In genomic region chr2:28544405-28544914, GRCh38 we compare ENCODE assay signal across 11 cellular contexts. TPM values are rescaled to one million over a fixed set of nuclear protein-coding genes. Genes with fewer than 3 reads are reported as not detected.
A peak's percentile ranks its signal among the peaks of the same experiment; 100 is the strongest.
DNase-seq lines count a peak whose midpoint lies in the region; ATAC-seq and TF ChIP-seq lines count a peak whose summit lies in the region.
"Had no signal": no experiment of that assay in that cellular context is flagged by ENCODE, and none has a peak within 500 bp of the region (broad histone marks: within the 10 kb centered on the region; RNA-seq: fewer than 3 reads in every experiment).

No MANE protein-coding gene starts in this region.

- H3K9ac ChIP-seq in mucosa of stomach (ENCODE audit: low read length) = peak overlapping the region; percentile 68

- H3K36me3 ChIP-seq in Peyer's patch = no peaks in the 10 kb centered on the region
- no peaks in the 10 kb centered on the region for H3K36me3 ChIP-seq in mucosa of stomach (ENCODE audit: control insufficient read depth, insufficient read depth, low read length)
- no peaks in the 10 kb centered on the region for H3K36me3 ChIP-seq in suprapubic skin
- H3K36me3 ChIP-seq: heart right ventricle had no signal

- TF ChIP-seq CTCF in Peyer's patch (IDR thresholded peaks at IDR 0.05) (no peak), brain (conservative IDR thresholded peaks at IDR 0.05) (no peak), suprapubic skin (IDR thresholded peaks at IDR 0.05) (no peak)

- H3K27me3 Mint-ChIP-seq in brain = peaks cover 6% of the 10 kb centered on the region

- H3K27ac ChIP-seq in Peyer's patch (peak overlapping the region in 3 of 4 donors; percentile 72 to 90 (median 88)), suprapubic skin (no peak overlapping the region)

- H3K4me3 Mint-ChIP-seq in brain = peak overlapping the region in 1 of 5 experiments; percentile 24

- TF ChIP-seq EP300 in suprapubic skin (IDR thresholded peaks at IDR 0.05) = no peak

- H3K36me3 Mint-ChIP-seq in brain = no peaks in the 10 kb centered on the region

- H3K9me3 ChIP-seq in Peyer's patch (no peaks in the 10 kb centered on the region), mucosa of stomach (ENCODE audit: control insufficient read depth, low read length) (no peaks in the 10 kb centered on the region), suprapubic skin (no peaks in the 10 kb centered on the region)
- H3K9me3 ChIP-seq: heart right ventricle had no signal

- peak; percentile 49 for DNase-seq in GF-D8 (lab: John Stamatoyannopoulos, UW)
- DNase-seq in Peyer's patch = peak in 2 of 3 donors; percentile 78 to 86
- DNase-seq in suprapubic skin (ENCODE audit: low spot score in 2 of 2) = no peak
- no peak for DNase-seq in germinal center (ENCODE audit: low spot score)
- DNase-seq: heart right ventricle, midbrain, Right ventricle myocardium superior had no signal

- H3K4me1 ChIP-seq in Peyer's patch (peaks cover 0 to 48% (median 16%) of the 10 kb centered on the region in 4 donors), mucosa of stomach (ENCODE audit: control insufficient read depth, insufficient read depth, low read length) (peaks cover 44% of the 10 kb centered on the region), suprapubic skin (peaks cover 46% of the 10 kb centered on the region)

- peak overlapping the region in 3 of 5 experiments; percentile 8 to 44 (median 33) for H3K27ac Mint-ChIP-seq in brain

- H3K9me3 Mint-ChIP-seq in brain = no peaks in the 10 kb centered on the region

- peaks cover 19% of the 10 kb centered on the region for H3K4me1 Mint-ChIP-seq in brain

- H3K27me3 ChIP-seq in Peyer's patch (no peaks in the 10 kb centered on the region), mucosa of stomach (ENCODE audit: control insufficient read depth, insufficient read depth, low read length) (no peaks in the 10 kb centered on the region), suprapubic skin (no peaks in the 10 kb centered on the region)

- H3K4me3 ChIP-seq in Peyer's patch (no peak overlapping the region), mucosa of stomach (ENCODE audit: low read length) (no peak overlapping the region), suprapubic skin (no peak overlapping the region)
- H3K4me3 ChIP-seq: heart right ventricle had no signal

- WGBS in suprapubic skin = 48% methylated on average over 8 of the region's 8 CpGs

- TF ChIP-seq POLR2A in Peyer's patch (IDR thresholded peaks at IDR 0.05) = no peak
- no peak for TF ChIP-seq POLR2A in suprapubic skin (IDR thresholded peaks at IDR 0.05)
- TF ChIP-seq POLR2A in GM18505 (IDR thresholded peaks at IDR 0.05; ENCODE audit: borderline replicate concordance, extremely low read depth, insufficient read depth, insufficient read length) = no peak

- ATAC-seq in HG03108 (IDR thresholded peaks at IDR 0.05; ENCODE audit: unreplicated experiment) (no peak), GM18505 (IDR thresholded peaks at IDR 0.05; ENCODE audit: unreplicated experiment) (no peak)

RNA-seq across cellular contexts. Expression of gene PLB1, which starts 48.6 kb away (rescaled TPM):
- total RNA-seq in Peyer's patch (100 to 1,000 TPM in 2 of 4 donors, 10 to 100 TPM in 1, 1 to 10 TPM in 1; 9.1 to 345 (median 146) TPM), suprapubic skin (10 to 100 TPM in 1 of 4 donors, 1 to 10 TPM in 3; 3.9 to 21.6 (median 9.1) TPM)
- 0.64 TPM for polyA plus RNA-seq in brain (ENCODE audit: insufficient read depth, low read depth, low replicate concordance)

Comparison
In these comparisons a context has a peak if more than half of its experiments do, and no peak if none do; other contexts are left out.
1. DNase-seq: peak in GF-D8 (single experiment) and Peyer's patch (2 of 3); none in suprapubic skin (0 of 2) and germinal center (single experiment).